In genomic region chr15:82936966-82937647, GRCh38 we compare ENCODE assay signal across 15 cellular contexts. TPM values are rescaled to one million over a fixed set of nuclear protein-coding genes. Genes with fewer than 3 reads are reported as not detected.
DNase-seq lines count a peak whose midpoint lies in the region; ATAC-seq, FAIRE-seq and TF ChIP-seq lines count a peak whose summit lies in the region.
"Had no signal": no experiment of that assay in that cellular context is flagged by ENCODE, and none has a peak within 500 bp of the region (broad histone marks: within the 10 kb centered on the region; RNA-seq: fewer than 3 reads in every experiment).

No MANE protein-coding gene starts in this region.

- TF ChIP-seq EP300 in K562 (IDR thresholded peaks at IDR 0.05; ENCODE audit: low read length): no peak

- H3K9me3 ChIP-seq in K562 (replicated peaks; ENCODE audit: control insufficient read depth, insufficient read depth, low read depth, low read length): no peaks in the 10 kb centered on the region
- H3K9me3 ChIP-seq in liver (ENCODE audit: control insufficient read depth in 4 of 4, low read length in 3 of 4): no peaks in the 10 kb centered on the region
- H3K9me3 ChIP-seq in small intestine (ENCODE audit: control insufficient read depth, low read depth): no peaks in the 10 kb centered on the region
- H3K9me3 ChIP-seq in MM.1S (replicated peaks; ENCODE audit: insufficient read depth, low read length): no peaks in the 10 kb centered on the region
- H3K9me3 ChIP-seq in vagina: no peaks in the 10 kb centered on the region
- H3K9me3 ChIP-seq: neutrophil, tibial artery had no signal

- BruUV-seq in K562 (replicated peaks; lab: Mats Ljungman, UMichigan): no TSS peak

- H4K20me1 ChIP-seq in K562 (replicated peaks; ENCODE audit: control insufficient read depth, insufficient read depth, low read length) (no peaks in the 10 kb centered on the region), MM.1S (ENCODE audit: insufficient read depth, low read length) (no peaks in the 10 kb centered on the region)

- no peaks in the 10 kb centered on the region for H3K9me2 ChIP-seq in MM.1S (replicated peaks; ENCODE audit: insufficient read depth, low read length)

- no peak overlapping the region for H3K9ac ChIP-seq in K562 (ENCODE audit: insufficient read depth in 1 of 2, low read depth in 2 of 2, low read length in 2 of 2)
- H3K9ac ChIP-seq in liver (ENCODE audit: low read depth in 1 of 2, low read length in 2 of 2): no peak overlapping the region
- no peak overlapping the region for H3K9ac ChIP-seq in MM.1S (ENCODE audit: low read length)

- TF ChIP-seq RAD21 in K562 (CRISPR knock-in tag; conservative IDR thresholded peaks at IDR 0.05 in 1 of 2, IDR thresholded peaks at IDR 0.05 in 1 of 2) (no peak), liver (IDR thresholded peaks at IDR 0.05) (no peak)

- no peak for TF ChIP-seq POLR2A in K562 (conservative IDR thresholded peaks at IDR 0.05)
- TF ChIP-seq POLR2A in vagina (IDR thresholded peaks at IDR 0.05): no peak

- no peaks in the 10 kb centered on the region for H3K36me3 ChIP-seq in K562 (ENCODE audit: control insufficient read depth, insufficient read depth, low read length)
- no peaks in the 10 kb centered on the region for H3K36me3 ChIP-seq in liver (ENCODE audit: control insufficient read depth in 4 of 4, insufficient read depth in 3 of 4, low read depth in 1 of 4, low read length in 3 of 4)
- no peaks in the 10 kb centered on the region for H3K36me3 ChIP-seq in small intestine (ENCODE audit: control insufficient read depth in 2 of 2, insufficient read depth in 2 of 2, low read length in 2 of 2)
- H3K36me3 ChIP-seq in MM.1S (replicated peaks; ENCODE audit: insufficient read depth, low read length): no peaks in the 10 kb centered on the region
- H3K36me3 ChIP-seq in vagina: no peaks in the 10 kb centered on the region
- H3K36me3 ChIP-seq: neutrophil, tibial artery had no signal

- H3K79me2 ChIP-seq in K562 (ENCODE audit: control insufficient read depth, insufficient read depth, low read length) (no peaks in the 10 kb centered on the region), MM.1S (ENCODE audit: low read length) (no peaks in the 10 kb centered on the region)

- in situ Hi-C loops in K562 (cut with MboI): no loop called here

- H3K4me3 ChIP-seq in K562 (no peak overlapping the region), liver (ENCODE audit: low read depth in 1 of 3, low read length in 3 of 3) (no peak overlapping the region), small intestine (ENCODE audit: low read depth in 1 of 2, low read length in 2 of 2) (no peak overlapping the region), MM.1S (ENCODE audit: low read length) (no peak overlapping the region), vagina (no peak overlapping the region)
- H3K4me3 ChIP-seq: tibial artery had no signal

- H3K4me1 ChIP-seq in K562 (replicated peaks in 1 of 2; ENCODE audit: control insufficient read depth in 2 of 2, insufficient read depth in 2 of 2, low read length in 2 of 2): no peaks in the 10 kb centered on the region
- peaks cover 0 to 8% (median 6%) of the 10 kb centered on the region in 4 donors for H3K4me1 ChIP-seq in liver (ENCODE audit: control insufficient read depth in 4 of 4, insufficient read depth in 4 of 4, low read length in 3 of 4)
- H3K4me1 ChIP-seq in small intestine (ENCODE audit: control insufficient read depth in 2 of 2, insufficient read depth in 1 of 2, low read depth in 1 of 2, low read length in 1 of 2): no peaks in the 10 kb centered on the region
- H3K4me1 ChIP-seq in MM.1S (ENCODE audit: low read length): no peaks in the 10 kb centered on the region
- H3K4me1 ChIP-seq in vagina: no peaks in the 10 kb centered on the region
- H3K4me1 ChIP-seq: tibial artery had no signal

- WGBS in K562 (ENCODE audit: insufficient coverage, low coverage, missing lambda C conversion rate): 3% methylated on average over 4 of the region's 4 CpGs
- WGBS in liver: 72% methylated on average over 4 of the region's 4 CpGs
- WGBS in small intestine, 3 donors: 78 to 80% (median 80%) methylated on average over 4 of the region's 4 CpGs

- POLR2A ChIA-PET in K562 (lab: Yijun Ruan, JAX): no interaction called here

- intact Hi-C loops in K562 (cut with micrococcal nuclease): no loop called here
- intact Hi-C loops in vagina (cut with DNase I): no loop called here

- no peaks in the 10 kb centered on the region for H3F3A ChIP-seq in MM.1S (ENCODE audit: insufficient read depth, low read length)

- peak; percentile 41 for DNase-seq in A172 (ENCODE audit: low spot score)
- DNase-seq in HT1080 (ENCODE audit: low read depth): peak; percentile 89
- no peak for DNase-seq in K562 (ENCODE audit: extremely low read depth in 1 of 4, low spot score in 3 of 4)
- no peak for DNase-seq in small intestine
- DNase-seq in MM.1S: no peak
- no peak for DNase-seq in stimulated activated naive CD4-positive, alpha-beta T cell treated with Interleukin-2 at 50 U/mL for 16 hours (lab: John Stamatoyannopoulos, UW)
- no peak for DNase-seq in vagina (ENCODE audit: extremely low spot score in 2 of 2)
- DNase-seq: activated naive CD4-positive, alpha-beta T cell treated with anti-CD3 and anti-CD28 coated beads, Interleukin-2, amount 50 U/mL, for 16 hours; DMS153; erythroblast; mesendoderm; NCI-H187; tibial artery had no signal

- H3K9me1 ChIP-seq in K562 (ENCODE audit: control insufficient read depth, insufficient read depth, low read length): no peaks in the 10 kb centered on the region

- H3K4me2 ChIP-seq in K562 (ENCODE audit: insufficient read depth, low read length) (no peak overlapping the region), MM.1S (ENCODE audit: low read depth, low read length) (no peak overlapping the region)

- no peak for FAIRE-seq in K562 (lab: Jason Lieb, UNC)
- FAIRE-seq in small intestine (lab: Jason Lieb, UNC): no peak

- H3K27me3 ChIP-seq in K562 (ENCODE audit: control insufficient read depth in 2 of 2, insufficient read depth in 2 of 2, low read length in 2 of 2) (peaks cover 41 to 79% of the 10 kb centered on the region in 2 experiments), liver (ENCODE audit: control insufficient read depth in 4 of 4, insufficient read depth in 4 of 4, low read length in 3 of 4) (no peaks in the 10 kb centered on the region), small intestine (ENCODE audit: control insufficient read depth in 2 of 2, insufficient read depth in 2 of 2, low read length in 2 of 2) (no peaks in the 10 kb centered on the region), MM.1S (replicated peaks; ENCODE audit: insufficient read depth, low read length) (no peaks in the 10 kb centered on the region), vagina (no peaks in the 10 kb centered on the region)
- H3K27me3 ChIP-seq: neutrophil, tibial artery had no signal

- TF ChIP-seq CTCF in K562 (IDR thresholded peaks at IDR 0.05 in 2 of 3, conservative IDR thresholded peaks at IDR 0.05 in 1 of 3; ENCODE audit: insufficient read depth in 2 of 3, low read depth in 1 of 3, low read length in 3 of 3): no peak
- TF ChIP-seq CTCF in liver (IDR thresholded peaks at IDR 0.05; ENCODE audit: low read depth, low read length, missing input control): no peak
- no peak for TF ChIP-seq CTCF in MM.1S (IDR thresholded peaks at IDR 0.05; ENCODE audit: low read length)
- no peak for TF ChIP-seq CTCF in vagina (IDR thresholded peaks at IDR 0.05)

- no peak overlapping the region for H2AFZ ChIP-seq in K562 (ENCODE audit: low read depth, low read length)
- H2AFZ ChIP-seq in MM.1S (ENCODE audit: low read length): no peak overlapping the region

- H3K27ac ChIP-seq in K562 (ENCODE audit: extremely low read depth, low read depth, low read length): no peak overlapping the region
- H3K27ac ChIP-seq in liver (ENCODE audit: low read depth in 1 of 2, low read length in 2 of 2): peak overlapping the region; percentile 21 to 60
- H3K27ac ChIP-seq in small intestine (ENCODE audit: low read depth in 1 of 2, low read length in 1 of 2): no peak overlapping the region
- H3K27ac ChIP-seq in MM.1S (ENCODE audit: low read length): no peak overlapping the region
- no peak overlapping the region for H3K27ac ChIP-seq in vagina
- H3K27ac ChIP-seq: neutrophil, tibial artery had no signal

- no peak for ATAC-seq in K562

- CTCF ChIA-PET in K562 (lab: Yijun Ruan, JAX; ENCODE audit: low intra/inter-chr PET ratio): no interaction called here

RNA-seq across cellular contexts. Expression of gene HOMER2, which starts 15.4 kb away (rescaled TPM):
- total RNA-seq in A172 (2014; rRNA removed; shearing (Covaris generic)): 26.7 and 34.1 TPM in 2 replicates
- 27.1 and 28.6 TPM in 2 replicates for total RNA-seq in HT1080 (2014; rRNA removed; shearing (Covaris generic))
- polyA plus RNA-seq in HT1080 (2015; cell fraction: cytosol; rRNA removed): 10.7 and 12.2 TPM in 2 replicates
- polyA plus RNA-seq in HT1080 (2015; cell fraction: nucleus; rRNA removed): 6.9 and 7.1 TPM in 2 replicates
- total RNA-seq in K562 (2011; cell fraction: chromatin; rRNA removed; ENCODE audit: low replicate concordance): 1.4 and 2.3 TPM in 2 replicates
- 1.4 and 1.8 TPM in 2 replicates for total RNA-seq in K562 (2011; cell fraction: nucleolus; rRNA removed)
- total RNA-seq in K562 (2011; cell fraction: nucleoplasm; rRNA removed): 2.2 and 2.9 TPM in 2 replicates
- total RNA-seq in K562 (2014; rRNA removed) (0.32 and 0.69 TPM in 2 replicates), K562 (2014; rRNA removed; fragmentation: Illumina TruSeq; extraction: Trizol) (0.25 and 0.57 TPM in 2 replicates), K562 (2015; rRNA removed; fragmentation: Illumina TruSeq; extraction: Trizol) (0.41 TPM in 1 of 2 replicates, not detected in the other), K562 (2021) (0.47 and 0.54 TPM in 2 replicates), liver (10 to 100 TPM in 1 of 2 donors, 1 to 10 TPM in 1; 4.3 to 62.0 TPM), vagina (18.2 TPM)
- polyA plus RNA-seq in K562 (2011; rRNA removed) (0.13 and 0.18 TPM in 2 replicates), K562 (2014; fragmentation: Illumina TruSeq; extraction: Trizol) (0.30 and 0.43 TPM in 2 replicates), K562 (2014; fragmentation: Nextera tagmentation; extraction: Ambion mirVana) (under 1 TPM; 0.18 to 0.41 TPM), K562 (2014; rRNA removed) (0.23 and 0.31 TPM in 2 replicates), liver (10 to 100 TPM; 22.1 to 25.0 TPM), small intestine (1 to 10 TPM; 2.2 to 5.1 (median 2.7) TPM)
- polyA plus RNA-seq in K562 (2011; cell fraction: cytosol; rRNA removed): 0.63 TPM in 1 of 2 replicates, not detected in the other
- polyA plus RNA-seq in K562 (2011; cell fraction: nucleus; rRNA removed): 0.93 and 1.7 TPM in 2 replicates
- 0.15 and 0.30 TPM in 2 replicates for polyA plus RNA-seq in K562 (2012)
- 1.1 TPM in 1 of 2 replicates, not detected in the other for polyA minus RNA-seq in K562 (2011; rRNA and poly(A)+ RNA removed)
- not detected in 2 replicates for polyA minus RNA-seq in K562 (2011; cell fraction: cytosol; rRNA and poly(A)+ RNA removed)
- 0.67 and 1.8 TPM in 2 replicates for polyA minus RNA-seq in K562 (2011; cell fraction: nucleus; rRNA and poly(A)+ RNA removed)

RNA-seq across cellular contexts. Expression of gene RAMAC, which starts 48.9 kb away (rescaled TPM):
- total RNA-seq in A172 (2014; rRNA removed; shearing (Covaris generic)): 43.0 and 46.2 TPM in 2 replicates
- 37.6 and 37.9 TPM in 2 replicates for total RNA-seq in HT1080 (2014; rRNA removed; shearing (Covaris generic))
- 24.0 and 25.1 TPM in 2 replicates for polyA plus RNA-seq in HT1080 (2015; cell fraction: cytosol; rRNA removed)
- polyA plus RNA-seq in HT1080 (2015; cell fraction: nucleus; rRNA removed): 19.0 and 20.4 TPM in 2 replicates
- total RNA-seq in K562 (2011; cell fraction: chromatin; rRNA removed; ENCODE audit: low replicate concordance): 2.6 and 5.9 TPM in 2 replicates
- total RNA-seq in K562 (2011; cell fraction: nucleolus; rRNA removed): 3.8 and 4.2 TPM in 2 replicates
- total RNA-seq in K562 (2011; cell fraction: nucleoplasm; rRNA removed): 5.6 and 8.0 TPM in 2 replicates
- total RNA-seq in K562 (2014; rRNA removed) (35.8 and 37.8 TPM in 2 replicates), K562 (2014; rRNA removed; fragmentation: Illumina TruSeq; extraction: Trizol) (43.3 and 44.1 TPM in 2 replicates), K562 (2015; rRNA removed; fragmentation: Illumina TruSeq; extraction: Trizol) (41.7 and 41.9 TPM in 2 replicates), K562 (2021) (26.9 and 28.4 TPM in 2 replicates), liver (10 to 100 TPM; 12.9 to 26.1 TPM), vagina (12.3 TPM)
- polyA plus RNA-seq in K562 (2011; rRNA removed) (24.8 and 36.5 TPM in 2 replicates), K562 (2014; fragmentation: Illumina TruSeq; extraction: Trizol) (35.4 and 38.4 TPM in 2 replicates), K562 (2014; fragmentation: Nextera tagmentation; extraction: Ambion mirVana) (100 to 1,000 TPM; 100 to 108 TPM), K562 (2014; rRNA removed) (35.4 and 42.8 TPM in 2 replicates), liver (10 to 100 TPM; 10.0 to 20.3 TPM), small intestine (10 to 100 TPM; 18.2 to 21.5 (median 18.9) TPM)
- polyA plus RNA-seq in K562 (2011; cell fraction: cytosol; rRNA removed): 11.2 and 18.5 TPM in 2 replicates
- polyA plus RNA-seq in K562 (2011; cell fraction: nucleus; rRNA removed): 6.4 and 8.9 TPM in 2 replicates
- polyA plus RNA-seq in K562 (2012): 24.3 and 37.1 TPM in 2 replicates
- polyA minus RNA-seq in K562 (2011; rRNA and poly(A)+ RNA removed): 24.8 and 30.8 TPM in 2 replicates
- polyA minus RNA-seq in K562 (2011; cell fraction: cytosol; rRNA and poly(A)+ RNA removed): 6.6 and 12.8 TPM in 2 replicates
- 1.6 and 3.2 TPM in 2 replicates for polyA minus RNA-seq in K562 (2011; cell fraction: nucleus; rRNA and poly(A)+ RNA removed)

Comparison
In these comparisons a context has a peak if more than half of its experiments do, and no peak if none do; other contexts are left out.
1. DNase-seq: peak in A172 (single experiment) and HT1080 (single experiment); none in K562 (0 of 4), small intestine (single experiment), MM.1S (single experiment), stimulated activated naive CD4-positive, alpha-beta T cell treated with Interleukin-2 at 50 U/mL for 16 hours (single experiment) and vagina (0 of 2).
2. H3K27ac ChIP-seq: peak in liver (2 of 2); none in K562 (single experiment), small intestine (0 of 2), MM.1S (single experiment) and vagina (single experiment).